In the genomic region with DNA sequence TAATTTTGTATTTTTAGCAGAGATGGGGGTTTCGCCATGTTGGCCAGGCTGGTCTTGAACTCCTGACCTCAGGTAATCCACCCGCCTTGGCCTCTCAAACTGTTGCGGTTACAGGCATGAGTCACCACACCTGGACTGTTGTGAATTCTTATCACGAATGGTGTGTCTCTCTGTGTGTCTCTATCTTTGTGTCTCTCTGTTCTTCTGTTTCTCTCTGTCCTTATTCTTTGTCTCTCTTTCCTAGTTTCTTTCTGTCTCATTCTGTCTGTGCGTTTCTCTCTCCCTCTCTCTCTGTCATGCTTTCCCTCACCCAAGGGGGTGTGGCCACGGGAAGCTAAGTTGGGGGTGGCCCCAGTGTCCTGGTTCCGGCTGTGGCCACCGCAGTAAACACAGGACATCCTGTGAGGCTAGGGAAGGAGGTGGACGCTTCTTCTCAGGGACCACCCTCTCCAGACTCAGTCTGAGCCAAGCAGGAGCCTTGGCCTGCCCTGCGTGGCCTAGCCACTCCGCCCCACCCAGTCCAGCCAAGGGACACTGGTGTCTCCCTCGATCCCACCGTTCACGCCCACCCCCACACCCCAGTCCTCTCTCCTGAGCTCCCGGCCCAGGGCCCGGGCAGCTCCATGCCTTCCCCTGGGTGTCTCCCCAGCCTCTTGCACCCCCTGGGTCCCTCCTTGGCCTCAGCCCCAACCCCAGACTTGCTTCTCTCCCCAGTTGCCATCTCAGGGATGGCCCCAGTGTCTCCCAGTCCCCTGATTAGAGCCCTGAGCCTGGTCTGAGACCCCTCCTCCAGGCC, we compare ENCODE assay signal across 9 cellular contexts. TPM values are rescaled to one million over a fixed set of nuclear protein-coding genes. Genes with fewer than 3 reads are reported as not detected.
DNase-seq lines count a peak whose midpoint lies in the region; ATAC-seq, FAIRE-seq and TF ChIP-seq lines count a peak whose summit lies in the region.
"Had no signal": no experiment of that assay in that cellular context is flagged by ENCODE, and none has a peak within 500 bp of the region (broad histone marks: within the 10 kb centered on the region; RNA-seq: fewer than 3 reads in every experiment).

No MANE protein-coding gene starts in this region.

- WGBS in small intestine, 3 donors, result 40 to 54% (median 43%) methylated on average over 16 of the region's 16 CpGs

- H3K4me3 ChIP-seq in GM06990 (replicated peaks; ENCODE audit: low read depth, low read length) (no peak overlapping the region), epithelial cell of esophagus (ENCODE audit: low read length) (no peak overlapping the region), small intestine (ENCODE audit: low read depth in 1 of 2, low read length in 2 of 2) (no peak overlapping the region)

- H3K9me3 Mint-ChIP-seq in osteocyte (ENCODE audit: unreplicated experiment), result no peaks in the 10 kb centered on the region

- H3K27me3 ChIP-seq in GM06990 (replicated peaks; ENCODE audit: control insufficient read depth, insufficient read depth, low read length) (no peaks in the 10 kb centered on the region), small intestine (ENCODE audit: control insufficient read depth in 2 of 2, insufficient read depth in 2 of 2, low read length in 2 of 2) (no peaks in the 10 kb centered on the region)

- ATAC-seq in GM21423 (IDR thresholded peaks at IDR 0.05; ENCODE audit: unreplicated experiment) (no peak), GM21526 (IDR thresholded peaks at IDR 0.05; ENCODE audit: low FRiP score, unreplicated experiment) (no peak)

- peaks cover 41% of the 10 kb centered on the region for H3K4me1 Mint-ChIP-seq in osteocyte (ENCODE audit: unreplicated experiment)

- H3K4me1 ChIP-seq in small intestine (ENCODE audit: control insufficient read depth in 2 of 2, insufficient read depth in 1 of 2, low read depth in 1 of 2, low read length in 1 of 2), result no peaks in the 10 kb centered on the region

- no peak overlapping the region for H3K4me3 Mint-ChIP-seq in osteocyte (ENCODE audit: unreplicated experiment)

- no peak for FAIRE-seq in small intestine (lab: Jason Lieb, UNC)

- H3K36me3 ChIP-seq in GM06990 (ENCODE audit: control insufficient read depth, insufficient read depth, low read length) (no peaks in the 10 kb centered on the region), small intestine (ENCODE audit: control insufficient read depth in 2 of 2, insufficient read depth in 2 of 2, low read length in 2 of 2) (no peaks in the 10 kb centered on the region)

- H3K36me3 Mint-ChIP-seq in osteocyte (ENCODE audit: unreplicated experiment), result peaks cover under 1% of the 10 kb centered on the region

- H3K27ac ChIP-seq in small intestine (ENCODE audit: low read depth in 1 of 2, low read length in 1 of 2), result peak overlapping the region in 1 of 2 donors; percentile 83

- no peaks in the 10 kb centered on the region for H3K9me3 ChIP-seq in small intestine (ENCODE audit: control insufficient read depth, low read depth)

- TF ChIP-seq CTCF in GM06990 (IDR thresholded peaks at IDR 0.05; ENCODE audit: insufficient read depth, low read length, poor library complexity, severe bottlenecking) (no peak), epithelial cell of esophagus (IDR thresholded peaks at IDR 0.05; ENCODE audit: insufficient read depth, low read depth, low read length, missing control alignments) (no peak), osteocyte (IDR thresholded peaks at IDR 0.05) (no peak)

- DNase-seq in GM06990 (ENCODE audit: extremely low read depth, insufficient read length) (peak; percentile 67), RPMI7951 (ENCODE audit: low read depth) (peak; percentile 52), epithelial cell of esophagus (ENCODE audit: low read depth) (peak; percentile 36), osteocyte (ENCODE audit: extremely low spot score, unreplicated experiment) (no peak), iPS-NIHi11 (ENCODE audit: low spot score) (no peak), small intestine (no peak)

- H3K27me3 Mint-ChIP-seq in osteocyte (ENCODE audit: unreplicated experiment), result no peaks in the 10 kb centered on the region

- peak overlapping the region; percentile 78 for H3K27ac Mint-ChIP-seq in osteocyte (ENCODE audit: unreplicated experiment)

RNA-seq across cellular contexts. Expression of gene PRX, which starts 3.9 kb away (rescaled TPM):
- 0.72 and 1.2 TPM in 2 replicates for total RNA-seq in RPMI7951 (2014; rRNA removed; shearing (Covaris generic))
- total RNA-seq in osteocyte, result 5.0 and 5.7 TPM in 2 replicates
- 1 to 10 TPM in 1 of 3 donors, under 1 TPM in 2; 0.45 to 1.9 (median 0.81) TPM for polyA plus RNA-seq in small intestine

RNA-seq across cellular contexts. Expression of gene SERTAD1, which starts 8.7 kb away (rescaled TPM):
- total RNA-seq in RPMI7951 (2014; rRNA removed; shearing (Covaris generic)), result 13.2 and 17.1 TPM in 2 replicates
- total RNA-seq in osteocyte, result 13.3 and 13.8 TPM in 2 replicates
- polyA plus RNA-seq in small intestine, result 10 to 100 TPM; 15.7 to 29.7 (median 29.5) TPM

RNA-seq across cellular contexts. Expression of gene SERTAD3, which starts 27.0 kb away (rescaled TPM):
- 29.4 and 32.3 TPM in 2 replicates for total RNA-seq in RPMI7951 (2014; rRNA removed; shearing (Covaris generic))
- total RNA-seq in osteocyte, result 31.4 and 33.4 TPM in 2 replicates
- 10 to 100 TPM; 21.3 to 31.3 (median 28.6) TPM for polyA plus RNA-seq in small intestine

RNA-seq across cellular contexts. Expression of gene HIPK4, which starts 27.1 kb away (rescaled TPM):
- under 0.01 TPM in 1 of 2 replicates, not detected in the other for total RNA-seq in RPMI7951 (2014; rRNA removed; shearing (Covaris generic))
- 0.21 and 0.29 TPM in 2 replicates for total RNA-seq in osteocyte
- polyA plus RNA-seq in small intestine, result under 1 TPM in 1 of 3 donors, not detected in 2; 0.07 TPM
- total RNA-seq: renal cortical epithelial cell had no signal

RNA-seq across cellular contexts. Expression of gene BLVRB, which starts 48.4 kb away (rescaled TPM):
- 77.4 and 101 TPM in 2 replicates for total RNA-seq in RPMI7951 (2014; rRNA removed; shearing (Covaris generic))
- 45.6 and 51.5 TPM in 2 replicates for total RNA-seq in osteocyte
- polyA plus RNA-seq in small intestine, result 100 to 1,000 TPM; 197 to 206 (median 205) TPM

Comparison
In these comparisons a context has a peak if more than half of its experiments do, and no peak if none do; other contexts are left out.
1. DNase-seq: peak in GM06990 (single experiment), RPMI7951 (single experiment) and epithelial cell of esophagus (single experiment); none in osteocyte (single experiment), iPS-NIHi11 (single experiment) and small intestine (single experiment).